23 cellular contexts compared by ENCODE assay signal in genomic region chr1:162302246-162302645, GRCh38.
"Had no signal": no experiment of that assay in that cellular context is flagged by ENCODE, and none has a peak within 500 bp of the region (broad histone marks: within the 10 kb centered on the region; RNA-seq: fewer than 3 reads in every experiment).

No MANE protein-coding gene starts in this region.

- H3K4me3 ChIP-seq: body of pancreas, heart right ventricle, spleen, testis, uterus had no signal

- H3K4me1 ChIP-seq: heart right ventricle, spleen, testis, uterus had no signal

- H3K36me3 ChIP-seq: heart right ventricle, spleen, uterus had no signal

- H3K4me1 Mint-ChIP-seq: activated CD4-positive, alpha-beta memory T cell treated with anti-CD3 and anti-CD28 coated beads, Interleukin-2, amount 10 ng/mL, durations not matched to agents 7 days and 5 days; activated CD4-positive, alpha-beta T cell treated with anti-CD3 and anti-CD28 coated beads, Interleukin-2, amount 10 ng/mL, durations not matched to agents 24 days and 14 days; memory B cell had no signal

- H3K36me3 Mint-ChIP-seq: memory B cell; natural killer cell treated with Interleukin-12 subunit alpha and Interleukin-12 subunit beta and Interleukin-15 and Interleukin-18, amount 100 ng/mL, for 72 hours had no signal

- H3K27me3 ChIP-seq: body of pancreas, heart right ventricle, testis, uterus had no signal

- H3K9me3 ChIP-seq: body of pancreas, testis had no signal

- DNase-seq: activated CD4-positive, alpha-beta memory T cell treated with anti-CD3 and anti-CD28 coated beads, Interleukin-2, amount 10 ng/mL, durations not matched to agents 7 days and 5 days; activated CD4-positive, alpha-beta T cell treated with anti-CD3 and anti-CD28 coated beads, Interleukin-2, amount 10 ng/mL, durations not matched to agents 24 days and 14 days; activated effector memory CD4-positive, alpha-beta T cell treated with Interleukin-2 at 50 U/mL for 16 hours; activated naive CD4-positive, alpha-beta T cell treated with anti-CD3 and anti-CD28 coated beads for 36 hours; activated T-cell treated with anti-CD3 and anti-CD28 coated beads, Interleukin-2, amount 50 U/mL, for 72 hours; anterior cingulate cortex; central memory CD4-positive, alpha-beta T cell; erythroblast; heart right ventricle; left colon; spleen; stimulated activated CD4-positive, alpha-beta T cell treated with anti-CD3 and anti-CD28 coated beads, Interleukin-4, amount 100 ng/mL, for 1 hour; stimulated activated naive CD4-positive, alpha-beta T cell; T-helper 2 cell; testis; uterus had no signal

- H3K27me3 Mint-ChIP-seq: progenitor cell of endocrine pancreas had no signal

- ATAC-seq: activated CD4-positive, CD25-positive, alpha-beta regulatory T cell treated with anti-CD3 and anti-CD28 coated beads, Interleukin-2, amount 50 U/mL, for 24 hours; activated T-cell treated with anti-CD3 and anti-CD28 coated beads, Interleukin-2, amount 50 U/mL, for 72 hours; body of pancreas; heart right ventricle; left colon; natural killer cell treated with Interleukin-12 subunit alpha and Interleukin-12 subunit beta and Interleukin-15 and Interleukin-18, amount 100 ng/mL, for 72 hours had no signal

- H3K9me3 Mint-ChIP-seq: activated CD4-positive, alpha-beta memory T cell treated with anti-CD3 and anti-CD28 coated beads, Interleukin-2, amount 10 ng/mL, durations not matched to agents 7 days and 5 days; activated CD4-positive, alpha-beta T cell treated with anti-CD3 and anti-CD28 coated beads, Interleukin-2, amount 10 ng/mL, durations not matched to agents 24 days and 14 days; activated T-cell treated with anti-CD3 and anti-CD28 coated beads, Interleukin-2, amount 50 U/mL, for 72 hours; natural killer cell treated with Interleukin-12 subunit alpha and Interleukin-12 subunit beta and Interleukin-15 and Interleukin-18, amount 100 ng/mL, for 72 hours had no signal

- FAIRE-seq: colon, keratinocyte had no signal

- H3K27ac Mint-ChIP-seq: activated CD4-positive, alpha-beta memory T cell treated with anti-CD3 and anti-CD28 coated beads, Interleukin-2, amount 10 ng/mL, durations not matched to agents 7 days and 5 days; activated CD4-positive, alpha-beta T cell treated with anti-CD3 and anti-CD28 coated beads, Interleukin-2, amount 10 ng/mL, durations not matched to agents 24 days and 14 days; activated naive CD4-positive, alpha-beta T cell treated with anti-CD3 and anti-CD28 coated beads for 36 hours; activated T-cell treated with anti-CD3 and anti-CD28 coated beads, Interleukin-2, amount 50 U/mL, for 72 hours; memory B cell; natural killer cell treated with Interleukin-12 subunit alpha and Interleukin-12 subunit beta and Interleukin-15 and Interleukin-18, amount 100 ng/mL, for 72 hours; progenitor cell of endocrine pancreas had no signal

- H3K27ac ChIP-seq: body of pancreas, heart right ventricle, spleen, testis, uterus had no signal

- H3K4me3 Mint-ChIP-seq: activated CD4-positive, alpha-beta memory T cell treated with anti-CD3 and anti-CD28 coated beads, Interleukin-2, amount 10 ng/mL, durations not matched to agents 7 days and 5 days; activated CD4-positive, alpha-beta T cell treated with anti-CD3 and anti-CD28 coated beads, Interleukin-2, amount 10 ng/mL, durations not matched to agents 24 days and 14 days; activated naive CD4-positive, alpha-beta T cell treated with anti-CD3 and anti-CD28 coated beads for 36 hours; activated T-cell treated with anti-CD3 and anti-CD28 coated beads, Interleukin-2, amount 50 U/mL, for 72 hours; memory B cell; natural killer cell treated with Interleukin-12 subunit alpha and Interleukin-12 subunit beta and Interleukin-15 and Interleukin-18, amount 100 ng/mL, for 72 hours had no signal
